ENCODE assay signal across 8 cellular contexts in genomic region chr3:160486459-160486869, GRCh38. TPM values are rescaled to one million over a fixed set of nuclear protein-coding genes. Genes with fewer than 3 reads are reported as not detected.
DNase-seq lines count a peak whose midpoint lies in the region; ATAC-seq, FAIRE-seq and TF ChIP-seq lines count a peak whose summit lies in the region.

No MANE protein-coding gene starts in this region.

- H3K4me3 Mint-ChIP-seq in chondrocyte (ENCODE audit: unreplicated experiment) (no peak overlapping the region), naive B cell (peak overlapping the region in 5 of 8 donors; percentile 15 to 89 (median 58))

- FAIRE-seq in A204.1 (lab: Jason Lieb, UNC) = peak; percentile 99

- no peak for ATAC-seq in naive B cell (ENCODE audit: low read depth in 2 of 2)
- no peak for ATAC-seq in GM19455 (IDR thresholded peaks at IDR 0.05; ENCODE audit: unreplicated experiment)
- no peak for ATAC-seq in GM18909 (IDR thresholded peaks at IDR 0.05; ENCODE audit: poor library complexity, unreplicated experiment)

- peak; percentile 46 for TF ChIP-seq CTCF in GM10248 (IDR thresholded peaks at IDR 0.05; ENCODE audit: control extremely low read depth, extremely low read depth, low read depth, missing control alignments)
- TF ChIP-seq CTCF in chondrocyte (IDR thresholded peaks at IDR 0.05) = peak; percentile 95

- POLR2A ChIA-PET in GM10248 (lab: Yijun Ruan, JAX) = no interaction called here

- H3K27ac Mint-ChIP-seq in chondrocyte (ENCODE audit: unreplicated experiment) = no peak overlapping the region
- H3K27ac Mint-ChIP-seq in naive B cell = no peak overlapping the region

- DNase-seq in GM10248 (ENCODE audit: extremely low spot score) = peak; percentile 30
- DNase-seq in NCI-H748 (lab: John Stamatoyannopoulos, UW; ENCODE audit: unreplicated experiment) = peak; percentile 57
- DNase-seq in chondrocyte (ENCODE audit: low spot score) = no peak
- peak; percentile 6 for DNase-seq in naive B cell
- DNase-seq in stimulated activated CD4-positive, alpha-beta T cell treated with anti-CD3 and anti-CD28 coated beads, Interleukin-1b, Interleukin-23, amount 100 ng/mL, for 48 hours = no peak

- no peaks in the 10 kb centered on the region for H3K27me3 Mint-ChIP-seq in chondrocyte (ENCODE audit: low read depth)
- H3K27me3 Mint-ChIP-seq in naive B cell = peaks cover 0 to 5% (median 0%) of the 10 kb centered on the region in 3 donors

- H3K4me1 Mint-ChIP-seq in chondrocyte (ENCODE audit: low read depth) (peaks cover 14% of the 10 kb centered on the region), naive B cell (peaks cover 7 to 13% (median 7%) of the 10 kb centered on the region in 3 donors)

- H3K36me3 Mint-ChIP-seq in chondrocyte (ENCODE audit: low read depth) (no peaks in the 10 kb centered on the region), naive B cell (no peaks in the 10 kb centered on the region)

- no peaks in the 10 kb centered on the region for H3K9me3 Mint-ChIP-seq in chondrocyte (ENCODE audit: low read depth)
- H3K9me3 Mint-ChIP-seq in naive B cell = no peaks in the 10 kb centered on the region

- CTCF ChIA-PET in GM10248 (lab: Yijun Ruan, JAX) = interaction anchor here (0.9 to 3.2 kb wide), 11 partner anchors 8 to 324 kb away, joined by 3 to 16 read pairs (median 4); partner anchors contain the start of gene TRIM59

RNA-seq across cellular contexts. Expression of gene TRIM59, which starts 36.9 kb away (rescaled TPM):
- 25.3 to 26.7 TPM (median 25.5 TPM) in 3 replicates for total RNA-seq in chondrocyte
- 10 to 100 TPM in 5 of 6 donors, 1 to 10 TPM in 1; 2.9 to 37.2 (median 27.4) TPM for polyA plus RNA-seq in naive B cell (ENCODE audit: low read depth in 6 of 6)

Comparison
In these comparisons a context has a peak if more than half of its experiments do, and no peak if none do; other contexts are left out.
1. DNase-seq: peak in GM10248 (single experiment), NCI-H748 (single experiment) and naive B cell (single experiment); none in chondrocyte (single experiment) and stimulated activated CD4-positive, alpha-beta T cell treated with anti-CD3 and anti-CD28 coated beads, Interleukin-1b, Interleukin-23, amount 100 ng/mL, for 48 hours (single experiment).